ENCODE assay signal across 1 cellular context in the genomic region with DNA sequence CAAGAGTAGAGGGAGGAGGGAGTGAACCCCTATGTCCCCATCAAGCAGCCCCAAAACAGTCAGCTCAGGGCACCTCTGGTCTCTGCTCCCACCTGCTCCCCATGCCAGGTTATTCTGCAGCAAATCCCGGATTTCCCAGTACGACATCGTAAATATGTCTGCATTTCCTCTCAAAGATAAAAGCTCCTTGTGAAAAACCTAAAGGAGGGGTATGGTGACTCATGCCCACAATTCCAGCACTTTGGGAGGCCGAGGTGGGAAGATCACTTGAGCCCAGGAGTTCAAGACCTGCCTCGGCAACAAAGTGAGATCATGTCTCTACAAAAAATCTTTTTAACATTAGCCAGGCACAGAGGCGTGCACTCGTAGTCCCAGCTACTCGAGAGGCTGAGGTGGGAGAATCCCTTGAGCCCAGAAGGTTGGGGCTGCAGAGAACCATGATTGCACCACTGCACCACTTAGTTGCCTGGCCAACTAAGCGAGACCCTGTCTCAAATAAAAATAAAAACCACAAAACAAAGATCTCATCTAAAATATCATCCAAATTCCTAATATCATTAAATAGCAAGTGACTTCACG.
TF ChIP-seq lines count a peak whose summit lies in the region.

No MANE protein-coding gene starts in this region.

TF ChIP-seq in K562, 482 proteins besides CTCF, POLR2A, EP300 and RAD21:
- TF ChIP-seq FOSL1 (tag; conservative IDR thresholded peaks at IDR 0.05) (peak; percentile 77), LARP7 (IDR thresholded peaks at IDR 0.05) (no peak), JUND (IDR thresholded peaks at IDR 0.05; ENCODE audit: borderline replicate concordance, low read depth, low read length) (peak; percentile 65; the same call in 1 of the 2 replicates), JUND (tag; IDR thresholded peaks at IDR 0.05; ENCODE audit: borderline replicate concordance, low read depth, low read length) (peak; percentile 58; the same call in 1 of the 3 replicates), U2AF2 (optimal IDR thresholded peaks at IDR 0.05; ENCODE audit: low read depth, low read length) (no peak), PHF8 (IDR thresholded peaks at IDR 0.05; ENCODE audit: borderline replicate concordance, low read length) (no peak), MEIS2 (IDR thresholded peaks at IDR 0.05; ENCODE audit: partially characterized antibody) (peak; percentile 64), ZNF121 (CRISPR knock-in tag; conservative IDR thresholded peaks at IDR 0.05) (0 out of 2 replicates have a peak, but pooled peaks have one; percentile 6), SMC3 (conservative IDR thresholded peaks at IDR 0.05; ENCODE audit: insufficient read depth, low read depth, low read length) (no peak), DPF2 (IDR thresholded peaks at IDR 0.05) (0 out of 2 replicates have a peak, but pooled peaks have one; percentile 13), ZNF354B (CRISPR knock-in tag; IDR thresholded peaks at IDR 0.05) (no peak)
- TF ChIP-seq, protein P1, sequence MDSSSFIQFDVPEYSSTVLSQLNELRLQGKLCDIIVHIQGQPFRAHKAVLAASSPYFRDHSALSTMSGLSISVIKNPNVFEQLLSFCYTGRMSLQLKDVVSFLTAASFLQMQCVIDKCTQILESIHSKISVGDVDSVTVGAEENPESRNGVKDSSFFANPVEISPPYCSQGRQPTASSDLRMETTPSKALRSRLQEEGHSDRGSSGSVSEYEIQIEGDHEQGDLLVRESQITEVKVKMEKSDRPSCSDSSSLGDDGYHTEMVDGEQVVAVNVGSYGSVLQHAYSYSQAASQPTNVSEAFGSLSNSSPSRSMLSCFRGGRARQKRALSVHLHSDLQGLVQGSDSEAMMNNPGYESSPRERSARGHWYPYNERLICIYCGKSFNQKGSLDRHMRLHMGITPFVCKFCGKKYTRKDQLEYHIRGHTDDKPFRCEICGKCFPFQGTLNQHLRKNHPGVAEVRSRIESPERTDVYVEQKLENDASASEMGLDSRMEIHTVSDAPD (CRISPR knock-in tag; IDR thresholded peaks at IDR 0.05) = no peak
- TF ChIP-seq, protein P2, sequence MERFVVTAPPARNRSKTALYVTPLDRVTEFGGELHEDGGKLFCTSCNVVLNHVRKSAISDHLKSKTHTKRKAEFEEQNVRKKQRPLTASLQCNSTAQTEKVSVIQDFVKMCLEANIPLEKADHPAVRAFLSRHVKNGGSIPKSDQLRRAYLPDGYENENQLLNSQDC (CRISPR knock-in tag; IDR thresholded peaks at IDR 0.05) = no peak
- TF ChIP-seq, protein P3, sequence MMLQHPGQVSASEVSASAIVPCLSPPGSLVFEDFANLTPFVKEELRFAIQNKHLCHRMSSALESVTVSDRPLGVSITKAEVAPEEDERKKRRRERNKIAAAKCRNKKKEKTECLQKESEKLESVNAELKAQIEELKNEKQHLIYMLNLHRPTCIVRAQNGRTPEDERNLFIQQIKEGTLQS (IDR thresholded peaks at IDR 0.05) = peak; percentile 45; the same call in 1 of the 2 replicates
- TF ChIP-seq, protein P3 (CRISPR knock-in tag; conservative IDR thresholded peaks at IDR 0.05) = no peak
TF ChIP-seq in K562: peak in this region for 6.
